ENCODE assay signal across 13 cellular contexts in the genomic region with DNA sequence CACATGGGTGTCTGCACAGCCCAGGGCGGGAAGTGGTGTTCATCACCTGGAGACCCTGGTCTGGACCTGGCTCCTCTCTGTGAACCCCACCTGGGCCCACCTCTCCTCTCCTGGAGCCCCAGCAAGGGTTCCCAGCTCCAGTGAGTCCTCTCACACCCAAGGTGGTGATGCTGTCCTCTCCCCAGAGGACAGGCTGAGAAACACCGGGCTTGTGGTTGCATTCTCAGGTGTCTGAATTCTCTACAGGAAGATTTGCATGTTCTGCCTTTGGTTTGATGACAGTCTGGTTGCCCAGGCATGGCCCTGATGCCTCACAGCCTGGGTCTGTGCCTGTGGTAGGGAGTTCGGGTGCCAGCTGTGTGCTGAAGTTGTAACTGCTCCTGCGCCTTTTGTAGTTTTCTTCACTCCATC. TPM values are rescaled to one million over a fixed set of nuclear protein-coding genes. Genes with fewer than 3 reads are reported as not detected.
A peak's percentile ranks its signal among the peaks of the same experiment; 100 is the strongest.
DNase-seq lines count a peak whose midpoint lies in the region; ATAC-seq, FAIRE-seq and TF ChIP-seq lines count a peak whose summit lies in the region.
"Had no signal": no experiment of that assay in that cellular context is flagged by ENCODE, and none has a peak within 500 bp of the region (broad histone marks: within the 10 kb centered on the region; RNA-seq: fewer than 3 reads in every experiment).

No MANE protein-coding gene starts in this region.

- POLR2A ChIA-PET in Panc1 (lab: Charles Lee) = no interaction called here
- POLR2A ChIA-PET in HepG2 (lab: Yijun Ruan, JAX) = interaction anchor here (0.8 kb wide), 1 partner anchor 9 kb away, joined by 3 read pairs; no protein-coding TSS in a partner anchor

- TF ChIP-seq POLR2A in HepG2 (IDR thresholded peaks at IDR 0.05; ENCODE audit: insufficient read depth in 1 of 2, low read depth in 2 of 2, low read length in 2 of 2) = no peak
- no peak for TF ChIP-seq POLR2A in transverse colon (IDR thresholded peaks at IDR 0.05)

- H3K4me2 ChIP-seq in HepG2 (ENCODE audit: low read depth, low read length) = no peak overlapping the region

- no peaks in the 10 kb centered on the region for H3K27me3 ChIP-seq in Panc1 (ENCODE audit: control insufficient read depth, insufficient read depth, low read length)
- no peaks in the 10 kb centered on the region; a peak in 1 of 5 replicates for H3K27me3 ChIP-seq in HepG2 (ENCODE audit: control insufficient read depth in 1 of 2, insufficient read depth in 2 of 2, low read length in 2 of 2)
- H3K27me3 ChIP-seq in transverse colon = no peaks in the 10 kb centered on the region

- intact Hi-C loops in natural killer cell (cut with micrococcal nuclease) = no loop called here
- intact Hi-C loops in Panc1 (cut with micrococcal nuclease; ENCODE audit: unreplicated experiment) = no loop called here
- intact Hi-C loops in HepG2 (cut with micrococcal nuclease; ENCODE audit: unreplicated experiment) = no loop called here
- intact Hi-C loops in transverse colon (cut with DNase I; ENCODE audit: low total_unique reads) = no loop called here

- ATAC-seq in natural killer cell (no peak), Panc1 (no peak), HepG2 (no peak), GM19463 (IDR thresholded peaks at IDR 0.05; ENCODE audit: unreplicated experiment) (no peak)
- no peak for ATAC-seq in natural killer cell treated with Interleukin-12 subunit alpha and Interleukin-12 subunit beta and Interleukin-15 and Interleukin-18, amount 100 ng/mL, for 72 hours

- 0 out of 2 replicates have a peak overlapping the region, but pooled peaks have one; percentile 25 for H3K9ac ChIP-seq in HepG2 (ENCODE audit: insufficient read depth, low read depth, low read length)

- H3K4me1 Mint-ChIP-seq in natural killer cell = peaks cover 44 to 71% of the 10 kb centered on the region in 2 donors
- H3K4me1 Mint-ChIP-seq in natural killer cell treated with Interleukin-12 subunit alpha and Interleukin-12 subunit beta and Interleukin-15 and Interleukin-18, amount 100 ng/mL, for 72 hours (ENCODE audit: low read depth in 2 of 2) = peaks cover 41% of the 10 kb centered on the region in 2 donors

- H3K4me3 ChIP-seq in Panc1 (ENCODE audit: low read depth in 2 of 2, low read length in 2 of 2) (no peak overlapping the region), HepG2 (replicated peaks in 1 of 3; ENCODE audit: insufficient read depth in 1 of 3, low read depth in 2 of 3, low read length in 3 of 3) (no peak overlapping the region), transverse colon (no peak overlapping the region)

- no peak overlapping the region for H3K4me3 Mint-ChIP-seq in natural killer cell
- no peak overlapping the region for H3K4me3 Mint-ChIP-seq in natural killer cell treated with Interleukin-12 subunit alpha and Interleukin-12 subunit beta and Interleukin-15 and Interleukin-18, amount 100 ng/mL, for 72 hours

- in situ Hi-C loops in Panc1 (cut with HindIII; ENCODE audit: low pct_unique_long_range_greater_than_20kb, low sequenced_read_pairs) (no loop called here), HepG2 (cut with HindIII; ENCODE audit: extremely low pct_ligation_motif_present, low pct_unique_long_range_greater_than_20kb) (no loop called here), transverse colon (cut with MboI; ENCODE audit: low pct_ligation_motif_present in 1 of 4, low pct_unique_long_range_greater_than_20kb in 1 of 4, low sequenced_read_pairs in 3 of 4) (no loop called here)

- FAIRE-seq in HepG2 (lab: Jason Lieb, UNC) = no peak
- FAIRE-seq: colon had no signal

- H3K9me3 Mint-ChIP-seq in natural killer cell = no peaks in the 10 kb centered on the region
- no peaks in the 10 kb centered on the region for H3K9me3 Mint-ChIP-seq in natural killer cell treated with Interleukin-12 subunit alpha and Interleukin-12 subunit beta and Interleukin-15 and Interleukin-18, amount 100 ng/mL, for 72 hours

- TF ChIP-seq CTCF in natural killer cell (IDR thresholded peaks at IDR 0.05) (no peak), Panc1 (IDR thresholded peaks at IDR 0.05) (no peak), HepG2 (CRISPR knock-in tag; IDR thresholded peaks at IDR 0.05) (no peak), transverse colon (IDR thresholded peaks at IDR 0.05) (no peak)

- H3K36me3 Mint-ChIP-seq in natural killer cell = no peaks in the 10 kb centered on the region
- no peaks in the 10 kb centered on the region for H3K36me3 Mint-ChIP-seq in natural killer cell treated with Interleukin-12 subunit alpha and Interleukin-12 subunit beta and Interleukin-15 and Interleukin-18, amount 100 ng/mL, for 72 hours

- TF ChIP-seq RAD21 in HepG2 (CRISPR knock-in tag; IDR thresholded peaks at IDR 0.05) = no peak

- peak overlapping the region; percentile 13; the same call in 1 of the 2 replicates for H3K27ac ChIP-seq in Panc1 (ENCODE audit: low read length)
- H3K27ac ChIP-seq in HepG2 (ENCODE audit: extremely low read length, insufficient read depth, low read length) = no peak overlapping the region
- no peak overlapping the region for H3K27ac ChIP-seq in transverse colon

- H4K20me1 ChIP-seq in HepG2 (ENCODE audit: insufficient read depth, low read length) = peaks cover 55% of the 10 kb centered on the region

- H2AFZ ChIP-seq in HepG2 (ENCODE audit: low read length) = no peak overlapping the region

- H3K9me3 ChIP-seq in Panc1 (ENCODE audit: control insufficient read depth, insufficient read depth, low read depth, low read length) (no peaks in the 10 kb centered on the region), HepG2 (ENCODE audit: low read length) (no peaks in the 10 kb centered on the region), transverse colon (no peaks in the 10 kb centered on the region)

- no TSS peak for BruUV-seq in Panc1 (replicated peaks; lab: Mats Ljungman, UMichigan)
- no TSS peak for BruUV-seq in HepG2 (replicated peaks; lab: Mats Ljungman, UMichigan)

- peak overlapping the region; percentile 18 to 38 for H3K27ac Mint-ChIP-seq in natural killer cell
- H3K27ac Mint-ChIP-seq in natural killer cell treated with Interleukin-12 subunit alpha and Interleukin-12 subunit beta and Interleukin-15 and Interleukin-18, amount 100 ng/mL, for 72 hours = peak overlapping the region in 1 of 2 donors; percentile 73

- TF ChIP-seq EP300 in HepG2 (IDR thresholded peaks at IDR 0.05; ENCODE audit: low read depth in 2 of 2, low read length in 2 of 2) (no peak), HepG2 (CRISPR knock-in tag; IDR thresholded peaks at IDR 0.05; ENCODE audit: borderline replicate concordance) (no peak), transverse colon (IDR thresholded peaks at IDR 0.05; ENCODE audit: low read depth) (no peak)

- DNase-seq in natural killer cell (no peak), Panc1 (ENCODE audit: low read depth, low spot score) (no peak), HepG2 (ENCODE audit: low spot score) (no peak), transverse colon (peak; percentile 32), NCI-H226 (no peak), OCI-M2 (lab: John Stamatoyannopoulos, UW; ENCODE audit: unreplicated experiment) (no peak)
- DNase-seq in natural killer cell treated with Interleukin-12 subunit alpha and Interleukin-12 subunit beta and Interleukin-15 and Interleukin-18, amount 100 ng/mL, for 72 hours (ENCODE audit: low spot score) = no peak
- DNase-seq: activated CD4-positive, alpha-beta T cell treated with anti-CD3 and anti-CD28 coated beads, Interleukin-2, amount 50 U/mL, for 48 hours; NCI-H1105; stimulated activated CD4-positive, alpha-beta T cell treated with anti-CD3 and anti-CD28 coated beads, Interleukin-1b, Interleukin-23, amount 100 ng/mL, for 48 hours; T-helper 9 cell had no signal

- 92% methylated on average over 4 of the region's 4 CpGs for WGBS in HepG2 (ENCODE audit: low lambda C conversion rate)
- WGBS in transverse colon (ENCODE audit: low coverage in 1 of 2), 2 donors = 90% methylated on average over 4 of the region's 4 CpGs; no CpG with 5 or more reads in 1 of the 2 donors

- no peaks in the 10 kb centered on the region for H3K36me3 ChIP-seq in Panc1 (ENCODE audit: control insufficient read depth, insufficient read depth, low read length)
- peaks cover 10 to 15% of the 10 kb centered on the region in 2 experiments; a peak in 4 of 5 replicates for H3K36me3 ChIP-seq in HepG2 (replicated peaks in 1 of 2; ENCODE audit: control insufficient read depth in 1 of 2, insufficient read depth in 2 of 2, low read length in 2 of 2)
- H3K36me3 ChIP-seq in transverse colon = peaks cover 0 to 16% (median 0%) of the 10 kb centered on the region in 4 donors

- no peaks in the 10 kb centered on the region for H3K27me3 Mint-ChIP-seq in natural killer cell (ENCODE audit: low read depth in 2 of 2)
- H3K27me3 Mint-ChIP-seq in natural killer cell treated with Interleukin-12 subunit alpha and Interleukin-12 subunit beta and Interleukin-15 and Interleukin-18, amount 100 ng/mL, for 72 hours = no peaks in the 10 kb centered on the region

- H3K4me1 ChIP-seq in Panc1 (ENCODE audit: control insufficient read depth, insufficient read depth, low read length) = peaks cover 36% of the 10 kb centered on the region
- H3K4me1 ChIP-seq in HepG2 (ENCODE audit: insufficient read depth, low read length) = peaks cover 33% of the 10 kb centered on the region
- H3K4me1 ChIP-seq in transverse colon = peaks cover 18 to 41% (median 29%) of the 10 kb centered on the region in 4 donors

- peaks cover 80% of the 10 kb centered on the region for H3K79me2 ChIP-seq in HepG2 (ENCODE audit: insufficient read depth, low read length)

- CTCF ChIA-PET in Panc1 (lab: Charles Lee) = no interaction called here
- CTCF ChIA-PET in HepG2 (lab: Yijun Ruan, JAX; ENCODE audit: low intra/inter-chr PET ratio, low total read pairs) = no interaction called here

RNA-seq across cellular contexts. Expression of a gene that starts 3.8 kb away (rescaled TPM):
- total RNA-seq in natural killer cell (10 to 100 TPM; 63.5 to 89.2 (median 64.0) TPM), Panc1 (2021; ENCODE audit: unreplicated experiment) (62.3 TPM), HepG2 (2016; rRNA removed; fragmentation: Illumina TruSeq; extraction: Trizol) (52.0 and 65.2 TPM in 2 replicates), transverse colon (100 to 1,000 TPM; 114 to 211 (median 168) TPM)
- 10 to 100 TPM; 60.1 to 93.7 TPM for total RNA-seq in natural killer cell treated with Interleukin-12 subunit alpha and Interleukin-12 subunit beta and Interleukin-15 and Interleukin-18, amount 100 ng/mL, for 72 hours
- 99.0 TPM for polyA plus RNA-seq in Panc1 (2012; ENCODE audit: insufficient read length)
- 10.0 and 10.5 TPM in 2 replicates for total RNA-seq in HepG2 (2016; cell fraction: cytosol; rRNA removed; fragmentation: Illumina TruSeq; extraction: Trizol; ENCODE audit: low read depth)
- total RNA-seq in HepG2 (2016; cell fraction: insoluble cytoplasmic fraction; rRNA removed; fragmentation: Illumina TruSeq; extraction: Trizol) = 55.0 and 59.4 TPM in 2 replicates
- total RNA-seq in HepG2 (2016; cell fraction: membrane; rRNA removed; fragmentation: Illumina TruSeq; extraction: Trizol) = 23.7 and 24.2 TPM in 2 replicates
- total RNA-seq in HepG2 (2016; cell fraction: nucleus; rRNA removed; fragmentation: Illumina TruSeq; extraction: Trizol) = 30.2 and 31.7 TPM in 2 replicates
- polyA plus RNA-seq in HepG2 (2011; rRNA removed) = 57.1 and 60.7 TPM in 2 replicates
- polyA plus RNA-seq in HepG2 (2011; cell fraction: cytosol; rRNA removed) = 48.5 and 73.3 TPM in 2 replicates
- polyA plus RNA-seq in HepG2 (2011; cell fraction: nucleus; rRNA removed) = 171 and 221 TPM in 2 replicates
- polyA plus RNA-seq in HepG2 (2012) = 28.9 and 30.8 TPM in 2 replicates
- polyA plus RNA-seq in HepG2 (2016; cell fraction: cytosol; fragmentation: Illumina TruSeq; extraction: Trizol; ENCODE audit: low read depth) = 5.9 and 6.3 TPM in 2 replicates
- 60.8 and 67.1 TPM in 2 replicates for polyA plus RNA-seq in HepG2 (2016; cell fraction: insoluble cytoplasmic fraction; fragmentation: Illumina TruSeq; extraction: Trizol; ENCODE audit: low read depth)
- polyA plus RNA-seq in HepG2 (2016; cell fraction: membrane; fragmentation: Illumina TruSeq; extraction: Trizol; ENCODE audit: low read depth) = 15.8 and 16.9 TPM in 2 replicates
- polyA plus RNA-seq in HepG2 (2016; cell fraction: nucleus; fragmentation: Illumina TruSeq; extraction: Trizol; ENCODE audit: insufficient read depth, low read depth) = 69.6 and 72.4 TPM in 2 replicates
- polyA minus RNA-seq in HepG2 (2011; rRNA and poly(A)+ RNA removed; ENCODE audit: low replicate concordance) = 56.6 and 139 TPM in 2 replicates
- polyA minus RNA-seq in HepG2 (2011; cell fraction: cytosol; rRNA and poly(A)+ RNA removed) = 41.7 and 45.7 TPM in 2 replicates
- 40.9 and 44.3 TPM in 2 replicates for polyA minus RNA-seq in HepG2 (2011; cell fraction: nucleus; rRNA and poly(A)+ RNA removed)

RNA-seq across cellular contexts. Expression of a gene that starts 44.6 kb away (rescaled TPM):
- total RNA-seq in natural killer cell (100 to 1,000 TPM; 384 to 388 (median 388) TPM), Panc1 (2021; ENCODE audit: unreplicated experiment) (157 TPM), HepG2 (2016; rRNA removed; fragmentation: Illumina TruSeq; extraction: Trizol) (106 and 112 TPM in 2 replicates), transverse colon (100 to 1,000 TPM; 183 to 457 (median 243) TPM)
- 100 to 1,000 TPM; 109 to 245 TPM for total RNA-seq in natural killer cell treated with Interleukin-12 subunit alpha and Interleukin-12 subunit beta and Interleukin-15 and Interleukin-18, amount 100 ng/mL, for 72 hours
- 337 TPM for polyA plus RNA-seq in Panc1 (2012; ENCODE audit: insufficient read length)
- total RNA-seq in HepG2 (2016; cell fraction: cytosol; rRNA removed; fragmentation: Illumina TruSeq; extraction: Trizol; ENCODE audit: low read depth) = 119 TPM in 2 replicates
- total RNA-seq in HepG2 (2016; cell fraction: insoluble cytoplasmic fraction; rRNA removed; fragmentation: Illumina TruSeq; extraction: Trizol) = 83.8 and 121 TPM in 2 replicates
- 133 and 173 TPM in 2 replicates for total RNA-seq in HepG2 (2016; cell fraction: membrane; rRNA removed; fragmentation: Illumina TruSeq; extraction: Trizol)
- total RNA-seq in HepG2 (2016; cell fraction: nucleus; rRNA removed; fragmentation: Illumina TruSeq; extraction: Trizol) = 51.5 and 60.9 TPM in 2 replicates
- 78.5 and 123 TPM in 2 replicates for polyA plus RNA-seq in HepG2 (2011; rRNA removed)
- 87.2 and 182 TPM in 2 replicates for polyA plus RNA-seq in HepG2 (2011; cell fraction: cytosol; rRNA removed)
- polyA plus RNA-seq in HepG2 (2011; cell fraction: nucleus; rRNA removed) = 489 and 636 TPM in 2 replicates
- polyA plus RNA-seq in HepG2 (2012) = 69.0 and 92.6 TPM in 2 replicates
- polyA plus RNA-seq in HepG2 (2016; cell fraction: cytosol; fragmentation: Illumina TruSeq; extraction: Trizol; ENCODE audit: low read depth) = 49.5 and 64.7 TPM in 2 replicates
- polyA plus RNA-seq in HepG2 (2016; cell fraction: insoluble cytoplasmic fraction; fragmentation: Illumina TruSeq; extraction: Trizol; ENCODE audit: low read depth) = 101 and 112 TPM in 2 replicates
- 103 and 116 TPM in 2 replicates for polyA plus RNA-seq in HepG2 (2016; cell fraction: membrane; fragmentation: Illumina TruSeq; extraction: Trizol; ENCODE audit: low read depth)
- polyA plus RNA-seq in HepG2 (2016; cell fraction: nucleus; fragmentation: Illumina TruSeq; extraction: Trizol; ENCODE audit: insufficient read depth, low read depth) = 152 and 155 TPM in 2 replicates
- polyA minus RNA-seq in HepG2 (2011; rRNA and poly(A)+ RNA removed; ENCODE audit: low replicate concordance) = 136 and 350 TPM in 2 replicates
- 85.1 and 100 TPM in 2 replicates for polyA minus RNA-seq in HepG2 (2011; cell fraction: cytosol; rRNA and poly(A)+ RNA removed)
- polyA minus RNA-seq in HepG2 (2011; cell fraction: nucleus; rRNA and poly(A)+ RNA removed) = 47.7 and 48.4 TPM in 2 replicates

RNA-seq across cellular contexts. Expression of a gene that starts 53.5 kb away (rescaled TPM):
- total RNA-seq in natural killer cell (10 to 100 TPM; 48.0 to 59.4 (median 56.4) TPM), Panc1 (2021; ENCODE audit: unreplicated experiment) (23.4 TPM), HepG2 (2016; rRNA removed; fragmentation: Illumina TruSeq; extraction: Trizol) (4.6 and 4.8 TPM in 2 replicates), transverse colon (100 to 1,000 TPM in 1 of 4 donors, 10 to 100 TPM in 3; 13.5 to 114 (median 34.2) TPM)
- 10 to 100 TPM; 19.6 to 25.1 TPM for total RNA-seq in natural killer cell treated with Interleukin-12 subunit alpha and Interleukin-12 subunit beta and Interleukin-15 and Interleukin-18, amount 100 ng/mL, for 72 hours
- 19.6 TPM for polyA plus RNA-seq in Panc1 (2012; ENCODE audit: insufficient read length)
- 2.3 and 4.1 TPM in 2 replicates for total RNA-seq in HepG2 (2016; cell fraction: cytosol; rRNA removed; fragmentation: Illumina TruSeq; extraction: Trizol; ENCODE audit: low read depth)
- 3.7 and 4.7 TPM in 2 replicates for total RNA-seq in HepG2 (2016; cell fraction: insoluble cytoplasmic fraction; rRNA removed; fragmentation: Illumina TruSeq; extraction: Trizol)
- 2.9 and 3.9 TPM in 2 replicates for total RNA-seq in HepG2 (2016; cell fraction: membrane; rRNA removed; fragmentation: Illumina TruSeq; extraction: Trizol)
- 6.9 and 7.1 TPM in 2 replicates for total RNA-seq in HepG2 (2016; cell fraction: nucleus; rRNA removed; fragmentation: Illumina TruSeq; extraction: Trizol)
- 8.4 and 8.6 TPM in 2 replicates for polyA plus RNA-seq in HepG2 (2011; rRNA removed)
- polyA plus RNA-seq in HepG2 (2011; cell fraction: cytosol; rRNA removed) = 3.0 and 4.1 TPM in 2 replicates
- polyA plus RNA-seq in HepG2 (2011; cell fraction: nucleus; rRNA removed) = 80.9 and 90.3 TPM in 2 replicates
- 7.1 and 7.7 TPM in 2 replicates for polyA plus RNA-seq in HepG2 (2012)
- 0.16 and 0.25 TPM in 2 replicates for polyA plus RNA-seq in HepG2 (2016; cell fraction: cytosol; fragmentation: Illumina TruSeq; extraction: Trizol; ENCODE audit: low read depth)
- 3.8 and 4.8 TPM in 2 replicates for polyA plus RNA-seq in HepG2 (2016; cell fraction: insoluble cytoplasmic fraction; fragmentation: Illumina TruSeq; extraction: Trizol; ENCODE audit: low read depth)
- 0.59 and 0.60 TPM in 2 replicates for polyA plus RNA-seq in HepG2 (2016; cell fraction: membrane; fragmentation: Illumina TruSeq; extraction: Trizol; ENCODE audit: low read depth)
- 29.2 and 29.8 TPM in 2 replicates for polyA plus RNA-seq in HepG2 (2016; cell fraction: nucleus; fragmentation: Illumina TruSeq; extraction: Trizol; ENCODE audit: insufficient read depth, low read depth)
- 3.9 and 14.3 TPM in 2 replicates for polyA minus RNA-seq in HepG2 (2011; rRNA and poly(A)+ RNA removed; ENCODE audit: low replicate concordance)
- polyA minus RNA-seq in HepG2 (2011; cell fraction: cytosol; rRNA and poly(A)+ RNA removed) = 3.6 and 4.4 TPM in 2 replicates
- 18.8 and 20.2 TPM in 2 replicates for polyA minus RNA-seq in HepG2 (2011; cell fraction: nucleus; rRNA and poly(A)+ RNA removed)
